1 cellular context compared by ENCODE assay signal in the genomic region with DNA sequence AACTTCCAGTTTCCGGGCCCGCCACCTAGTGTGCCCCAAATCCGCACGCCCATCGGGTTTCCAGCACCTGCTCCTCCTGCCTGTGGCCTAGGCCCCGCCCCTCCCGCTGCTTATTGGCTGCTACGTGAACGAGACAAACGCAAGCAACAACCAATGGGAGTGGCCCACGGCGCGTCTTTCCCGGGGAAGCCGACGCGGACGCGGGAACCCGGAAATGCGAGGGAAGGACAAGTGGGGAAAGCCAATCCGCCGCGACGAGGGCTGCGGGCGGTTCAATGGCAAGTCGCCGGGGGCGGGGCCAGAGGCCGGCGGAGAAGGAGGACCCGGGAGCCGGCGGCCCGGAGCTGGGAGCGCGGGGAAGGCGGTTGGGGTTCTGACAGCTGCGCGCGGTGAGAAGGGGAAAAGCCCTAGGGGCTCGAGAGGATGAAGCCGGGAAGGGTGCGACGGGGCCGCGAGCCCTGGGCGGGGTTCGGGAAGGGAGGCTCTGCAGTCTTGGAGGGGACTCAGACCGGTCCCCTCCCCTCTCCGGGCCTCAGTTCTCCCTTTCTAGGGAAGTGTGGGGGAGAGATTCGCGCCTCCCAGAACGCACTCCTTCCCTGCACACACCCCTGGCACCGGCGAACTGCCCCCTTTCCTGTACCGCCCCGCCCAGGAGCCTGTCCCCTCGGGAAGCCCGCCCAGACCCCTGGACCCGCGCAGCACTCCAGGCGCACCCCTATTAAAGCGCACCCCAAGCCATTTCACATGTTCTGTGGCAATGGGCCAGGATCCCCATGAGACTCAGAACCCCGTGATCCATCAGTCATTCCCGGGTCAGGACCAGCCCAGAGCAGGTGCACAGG.
TF ChIP-seq lines count a peak whose summit lies in the region.

A gene (plus strand): TSS at position 305 of the 842 bp plus-strand sequence. CDS start 1,696 bp downstream, outside the sequence.

TF ChIP-seq in HepG2, 621 proteins besides CTCF, POLR2A, EP300 and RAD21 (continued from another document and continues in another):
- peak; percentile 43; the same call in 1 of the 2 replicates for TF ChIP-seq NFKB2 (CRISPR knock-in tag; IDR thresholded peaks at IDR 0.05; ENCODE audit: borderline replicate concordance)
- TF ChIP-seq ZFP1 (CRISPR knock-in tag; IDR thresholded peaks at IDR 0.05), result no peak
- no peak for TF ChIP-seq ZC3H4 (CRISPR knock-in tag; IDR thresholded peaks at IDR 0.05; ENCODE audit: borderline replicate concordance)
- TF ChIP-seq, protein P1, sequence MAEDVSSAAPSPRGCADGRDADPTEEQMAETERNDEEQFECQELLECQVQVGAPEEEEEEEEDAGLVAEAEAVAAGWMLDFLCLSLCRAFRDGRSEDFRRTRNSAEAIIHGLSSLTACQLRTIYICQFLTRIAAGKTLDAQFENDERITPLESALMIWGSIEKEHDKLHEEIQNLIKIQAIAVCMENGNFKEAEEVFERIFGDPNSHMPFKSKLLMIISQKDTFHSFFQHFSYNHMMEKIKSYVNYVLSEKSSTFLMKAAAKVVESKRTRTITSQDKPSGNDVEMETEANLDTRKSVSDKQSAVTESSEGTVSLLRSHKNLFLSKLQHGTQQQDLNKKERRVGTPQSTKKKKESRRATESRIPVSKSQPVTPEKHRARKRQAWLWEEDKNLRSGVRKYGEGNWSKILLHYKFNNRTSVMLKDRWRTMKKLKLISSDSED (CRISPR knock-in tag; IDR thresholded peaks at IDR 0.05), result no peak
- TF ChIP-seq ZFX (CRISPR knock-in tag; IDR thresholded peaks at IDR 0.05; ENCODE audit: low read depth), result no peak
- TF ChIP-seq SIN3B (IDR thresholded peaks at IDR 0.05; ENCODE audit: low read length), result no peak
- TF ChIP-seq, protein P2, sequence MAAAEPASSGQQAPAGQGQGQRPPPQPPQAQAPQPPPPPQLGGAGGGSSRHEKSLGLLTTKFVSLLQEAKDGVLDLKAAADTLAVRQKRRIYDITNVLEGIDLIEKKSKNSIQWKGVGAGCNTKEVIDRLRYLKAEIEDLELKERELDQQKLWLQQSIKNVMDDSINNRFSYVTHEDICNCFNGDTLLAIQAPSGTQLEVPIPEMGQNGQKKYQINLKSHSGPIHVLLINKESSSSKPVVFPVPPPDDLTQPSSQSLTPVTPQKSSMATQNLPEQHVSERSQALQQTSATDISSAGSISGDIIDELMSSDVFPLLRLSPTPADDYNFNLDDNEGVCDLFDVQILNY (CRISPR knock-in tag; conservative IDR thresholded peaks at IDR 0.05), result 0 out of 2 replicates have a peak, but pooled peaks have one; percentile 21
- TF ChIP-seq RBFOX2 (IDR thresholded peaks at IDR 0.05; ENCODE audit: low read depth, low read length), result peak; percentile 78
- peak; percentile 66; the same call in 1 of the 2 replicates for TF ChIP-seq TAF1 (CRISPR knock-in tag; IDR thresholded peaks at IDR 0.05)
- peak; percentile 34 for TF ChIP-seq U2AF1 (optimal IDR thresholded peaks at IDR 0.05; ENCODE audit: low read depth, low read length)
- TF ChIP-seq ZNF24 (IDR thresholded peaks at IDR 0.05), result no peak
- no peak for TF ChIP-seq RARA (CRISPR knock-in tag; IDR thresholded peaks at IDR 0.05)
- TF ChIP-seq, protein P3, sequence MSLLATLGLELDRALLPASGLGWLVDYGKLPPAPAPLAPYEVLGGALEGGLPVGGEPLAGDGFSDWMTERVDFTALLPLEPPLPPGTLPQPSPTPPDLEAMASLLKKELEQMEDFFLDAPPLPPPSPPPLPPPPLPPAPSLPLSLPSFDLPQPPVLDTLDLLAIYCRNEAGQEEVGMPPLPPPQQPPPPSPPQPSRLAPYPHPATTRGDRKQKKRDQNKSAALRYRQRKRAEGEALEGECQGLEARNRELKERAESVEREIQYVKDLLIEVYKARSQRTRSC (CRISPR knock-in tag; IDR thresholded peaks at IDR 0.05; ENCODE audit: low read depth), result no peak
- TF ChIP-seq NPAS2 (CRISPR knock-in tag; IDR thresholded peaks at IDR 0.05; ENCODE audit: borderline replicate concordance), result no peak
- TF ChIP-seq ZNF251 (CRISPR knock-in tag; IDR thresholded peaks at IDR 0.05), result no peak
- TF ChIP-seq MAF1 (CRISPR knock-in tag; IDR thresholded peaks at IDR 0.05; ENCODE audit: borderline replicate concordance), result no peak
- no peak for TF ChIP-seq ARNTL (CRISPR knock-in tag; IDR thresholded peaks at IDR 0.05)
- no peak for TF ChIP-seq KLF12 (CRISPR knock-in tag; IDR thresholded peaks at IDR 0.05; ENCODE audit: borderline replicate concordance)
- TF ChIP-seq ZNF772 (CRISPR knock-in tag; IDR thresholded peaks at IDR 0.05), result no peak
- TF ChIP-seq, protein P4, sequence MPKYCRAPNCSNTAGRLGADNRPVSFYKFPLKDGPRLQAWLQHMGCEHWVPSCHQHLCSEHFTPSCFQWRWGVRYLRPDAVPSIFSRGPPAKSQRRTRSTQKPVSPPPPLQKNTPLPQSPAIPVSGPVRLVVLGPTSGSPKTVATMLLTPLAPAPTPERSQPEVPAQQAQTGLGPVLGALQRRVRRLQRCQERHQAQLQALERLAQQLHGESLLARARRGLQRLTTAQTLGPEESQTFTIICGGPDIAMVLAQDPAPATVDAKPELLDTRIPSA (CRISPR knock-in tag; IDR thresholded peaks at IDR 0.05; ENCODE audit: borderline replicate concordance), result no peak
- no peak for TF ChIP-seq MAFF (IDR thresholded peaks at IDR 0.05; ENCODE audit: low read depth, low read length)
- no peak for TF ChIP-seq MTA1 (CRISPR knock-in tag; IDR thresholded peaks at IDR 0.05; ENCODE audit: borderline replicate concordance)
- TF ChIP-seq GATA4 (IDR thresholded peaks at IDR 0.05; ENCODE audit: borderline replicate concordance, low read depth), result no peak
- no peak for TF ChIP-seq ZNF569 (CRISPR knock-in tag; IDR thresholded peaks at IDR 0.05; ENCODE audit: borderline replicate concordance)
- TF ChIP-seq, protein P5, sequence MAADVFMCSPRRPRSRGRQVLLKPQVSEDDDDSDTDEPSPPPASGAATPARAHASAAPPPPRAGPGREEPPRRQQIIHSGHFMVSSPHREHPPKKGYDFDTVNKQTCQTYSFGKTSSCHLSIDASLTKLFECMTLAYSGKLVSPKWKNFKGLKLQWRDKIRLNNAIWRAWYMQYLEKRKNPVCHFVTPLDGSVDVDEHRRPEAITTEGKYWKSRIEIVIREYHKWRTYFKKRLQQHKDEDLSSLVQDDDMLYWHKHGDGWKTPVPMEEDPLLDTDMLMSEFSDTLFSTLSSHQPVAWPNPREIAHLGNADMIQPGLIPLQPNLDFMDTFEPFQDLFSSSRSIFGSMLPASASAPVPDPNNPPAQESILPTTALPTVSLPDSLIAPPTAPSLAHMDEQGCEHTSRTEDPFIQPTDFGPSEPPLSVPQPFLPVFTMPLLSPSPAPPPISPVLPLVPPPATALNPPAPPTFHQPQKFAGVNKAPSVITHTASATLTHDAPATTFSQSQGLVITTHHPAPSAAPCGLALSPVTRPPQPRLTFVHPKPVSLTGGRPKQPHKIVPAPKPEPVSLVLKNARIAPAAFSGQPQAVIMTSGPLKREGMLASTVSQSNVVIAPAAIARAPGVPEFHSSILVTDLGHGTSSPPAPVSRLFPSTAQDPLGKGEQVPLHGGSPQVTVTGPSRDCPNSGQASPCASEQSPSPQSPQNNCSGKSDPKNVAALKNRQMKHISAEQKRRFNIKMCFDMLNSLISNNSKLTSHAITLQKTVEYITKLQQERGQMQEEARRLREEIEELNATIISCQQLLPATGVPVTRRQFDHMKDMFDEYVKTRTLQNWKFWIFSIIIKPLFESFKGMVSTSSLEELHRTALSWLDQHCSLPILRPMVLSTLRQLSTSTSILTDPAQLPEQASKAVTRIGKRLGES (CRISPR knock-in tag; IDR thresholded peaks at IDR 0.05; ENCODE audit: borderline replicate concordance), result no peak
- TF ChIP-seq JUNB (CRISPR knock-in tag; IDR thresholded peaks at IDR 0.05; ENCODE audit: borderline replicate concordance), result no peak
- no peak for TF ChIP-seq SMARCE1 (IDR thresholded peaks at IDR 0.05; ENCODE audit: borderline replicate concordance)
- TF ChIP-seq ZBTB1 (CRISPR knock-in tag; IDR thresholded peaks at IDR 0.05; ENCODE audit: borderline replicate concordance), result no peak
- TF ChIP-seq, protein P6, sequence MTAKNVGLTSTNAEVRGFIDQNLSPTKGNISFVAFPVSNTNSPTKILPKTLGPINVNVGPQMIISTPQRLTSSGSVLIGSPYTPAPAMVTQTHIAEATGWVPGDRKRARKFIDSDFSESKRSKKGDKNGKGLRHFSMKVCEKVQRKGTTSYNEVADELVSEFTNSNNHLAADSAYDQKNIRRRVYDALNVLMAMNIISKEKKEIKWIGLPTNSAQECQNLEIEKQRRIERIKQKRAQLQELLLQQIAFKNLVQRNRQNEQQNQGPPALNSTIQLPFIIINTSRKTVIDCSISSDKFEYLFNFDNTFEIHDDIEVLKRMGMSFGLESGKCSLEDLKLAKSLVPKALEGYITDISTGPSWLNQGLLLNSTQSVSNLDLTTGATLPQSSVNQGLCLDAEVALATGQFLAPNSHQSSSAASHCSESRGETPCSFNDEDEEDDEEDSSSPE (CRISPR knock-in tag; IDR thresholded peaks at IDR 0.05), result peak; percentile 85
- TF ChIP-seq TAF15 (IDR thresholded peaks at IDR 0.05; ENCODE audit: low read depth, low read length, poor library complexity, severe bottlenecking), result no peak
- no peak for TF ChIP-seq SMAD1 (CRISPR knock-in tag; IDR thresholded peaks at IDR 0.05; ENCODE audit: borderline replicate concordance, low read depth)
- TF ChIP-seq, protein P7, sequence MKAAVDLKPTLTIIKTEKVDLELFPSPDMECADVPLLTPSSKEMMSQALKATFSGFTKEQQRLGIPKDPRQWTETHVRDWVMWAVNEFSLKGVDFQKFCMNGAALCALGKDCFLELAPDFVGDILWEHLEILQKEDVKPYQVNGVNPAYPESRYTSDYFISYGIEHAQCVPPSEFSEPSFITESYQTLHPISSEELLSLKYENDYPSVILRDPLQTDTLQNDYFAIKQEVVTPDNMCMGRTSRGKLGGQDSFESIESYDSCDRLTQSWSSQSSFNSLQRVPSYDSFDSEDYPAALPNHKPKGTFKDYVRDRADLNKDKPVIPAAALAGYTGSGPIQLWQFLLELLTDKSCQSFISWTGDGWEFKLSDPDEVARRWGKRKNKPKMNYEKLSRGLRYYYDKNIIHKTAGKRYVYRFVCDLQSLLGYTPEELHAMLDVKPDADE (CRISPR knock-in tag; IDR thresholded peaks at IDR 0.05), result no peak
- TF ChIP-seq, protein P8, sequence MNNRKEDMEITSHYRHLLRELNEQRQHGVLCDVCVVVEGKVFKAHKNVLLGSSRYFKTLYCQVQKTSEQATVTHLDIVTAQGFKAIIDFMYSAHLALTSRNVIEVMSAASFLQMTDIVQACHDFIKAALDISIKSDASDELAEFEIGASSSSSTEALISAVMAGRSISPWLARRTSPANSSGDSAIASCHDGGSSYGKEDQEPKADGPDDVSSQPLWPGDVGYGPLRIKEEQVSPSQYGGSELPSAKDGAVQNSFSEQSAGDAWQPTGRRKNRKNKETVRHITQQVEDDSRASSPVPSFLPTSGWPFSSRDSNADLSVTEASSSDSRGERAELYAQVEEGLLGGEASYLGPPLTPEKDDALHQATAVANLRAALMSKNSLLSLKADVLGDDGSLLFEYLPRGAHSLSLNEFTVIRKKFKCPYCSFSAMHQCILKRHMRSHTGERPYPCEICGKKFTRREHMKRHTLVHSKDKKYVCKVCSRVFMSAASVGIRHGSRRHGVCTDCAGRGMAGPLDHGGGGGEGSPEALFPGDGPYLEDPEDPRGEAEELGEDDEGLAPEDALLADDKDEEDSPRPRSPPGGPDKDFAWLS (CRISPR knock-in tag; IDR thresholded peaks at IDR 0.05; ENCODE audit: borderline replicate concordance), result no peak
- TF ChIP-seq, protein P9, sequence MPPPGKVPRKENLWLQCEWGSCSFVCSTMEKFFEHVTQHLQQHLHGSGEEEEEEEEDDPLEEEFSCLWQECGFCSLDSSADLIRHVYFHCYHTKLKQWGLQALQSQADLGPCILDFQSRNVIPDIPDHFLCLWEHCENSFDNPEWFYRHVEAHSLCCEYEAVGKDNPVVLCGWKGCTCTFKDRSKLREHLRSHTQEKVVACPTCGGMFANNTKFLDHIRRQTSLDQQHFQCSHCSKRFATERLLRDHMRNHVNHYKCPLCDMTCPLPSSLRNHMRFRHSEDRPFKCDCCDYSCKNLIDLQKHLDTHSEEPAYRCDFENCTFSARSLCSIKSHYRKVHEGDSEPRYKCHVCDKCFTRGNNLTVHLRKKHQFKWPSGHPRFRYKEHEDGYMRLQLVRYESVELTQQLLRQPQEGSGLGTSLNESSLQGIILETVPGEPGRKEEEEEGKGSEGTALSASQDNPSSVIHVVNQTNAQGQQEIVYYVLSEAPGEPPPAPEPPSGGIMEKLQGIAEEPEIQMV (CRISPR knock-in tag; IDR thresholded peaks at IDR 0.05; ENCODE audit: low read depth), result peak; percentile 97
- TF ChIP-seq ZNF850 (CRISPR knock-in tag; conservative IDR thresholded peaks at IDR 0.05), result no peak
- no peak for TF ChIP-seq NCOA1 (CRISPR knock-in tag; IDR thresholded peaks at IDR 0.05)
- TF ChIP-seq FOXP1 (IDR thresholded peaks at IDR 0.05), result no peak
- TF ChIP-seq FOXP1 (CRISPR knock-in tag; IDR thresholded peaks at IDR 0.05), result 0 out of 2 replicates have a peak, but pooled peaks have one; percentile 27
- no peak for TF ChIP-seq SRF (IDR thresholded peaks at IDR 0.05; ENCODE audit: low read depth, low read length)
- no peak for TF ChIP-seq SETDB1 (CRISPR knock-in tag; IDR thresholded peaks at IDR 0.05; ENCODE audit: borderline replicate concordance)
- TF ChIP-seq MXI1 (IDR thresholded peaks at IDR 0.05; ENCODE audit: borderline replicate concordance, low read depth, low read length), result peak; percentile 76; the same call in 1 of the 3 replicates
- TF ChIP-seq, protein P10, sequence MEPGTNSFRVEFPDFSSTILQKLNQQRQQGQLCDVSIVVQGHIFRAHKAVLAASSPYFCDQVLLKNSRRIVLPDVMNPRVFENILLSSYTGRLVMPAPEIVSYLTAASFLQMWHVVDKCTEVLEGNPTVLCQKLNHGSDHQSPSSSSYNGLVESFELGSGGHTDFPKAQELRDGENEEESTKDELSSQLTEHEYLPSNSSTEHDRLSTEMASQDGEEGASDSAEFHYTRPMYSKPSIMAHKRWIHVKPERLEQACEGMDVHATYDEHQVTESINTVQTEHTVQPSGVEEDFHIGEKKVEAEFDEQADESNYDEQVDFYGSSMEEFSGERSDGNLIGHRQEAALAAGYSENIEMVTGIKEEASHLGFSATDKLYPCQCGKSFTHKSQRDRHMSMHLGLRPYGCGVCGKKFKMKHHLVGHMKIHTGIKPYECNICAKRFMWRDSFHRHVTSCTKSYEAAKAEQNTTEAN (CRISPR knock-in tag; conservative IDR thresholded peaks at IDR 0.05), result no peak; the same call in 1 of the 2 replicates
- TF ChIP-seq ZNF619 (CRISPR knock-in tag; IDR thresholded peaks at IDR 0.05), result no peak
- TF ChIP-seq, protein P11, sequence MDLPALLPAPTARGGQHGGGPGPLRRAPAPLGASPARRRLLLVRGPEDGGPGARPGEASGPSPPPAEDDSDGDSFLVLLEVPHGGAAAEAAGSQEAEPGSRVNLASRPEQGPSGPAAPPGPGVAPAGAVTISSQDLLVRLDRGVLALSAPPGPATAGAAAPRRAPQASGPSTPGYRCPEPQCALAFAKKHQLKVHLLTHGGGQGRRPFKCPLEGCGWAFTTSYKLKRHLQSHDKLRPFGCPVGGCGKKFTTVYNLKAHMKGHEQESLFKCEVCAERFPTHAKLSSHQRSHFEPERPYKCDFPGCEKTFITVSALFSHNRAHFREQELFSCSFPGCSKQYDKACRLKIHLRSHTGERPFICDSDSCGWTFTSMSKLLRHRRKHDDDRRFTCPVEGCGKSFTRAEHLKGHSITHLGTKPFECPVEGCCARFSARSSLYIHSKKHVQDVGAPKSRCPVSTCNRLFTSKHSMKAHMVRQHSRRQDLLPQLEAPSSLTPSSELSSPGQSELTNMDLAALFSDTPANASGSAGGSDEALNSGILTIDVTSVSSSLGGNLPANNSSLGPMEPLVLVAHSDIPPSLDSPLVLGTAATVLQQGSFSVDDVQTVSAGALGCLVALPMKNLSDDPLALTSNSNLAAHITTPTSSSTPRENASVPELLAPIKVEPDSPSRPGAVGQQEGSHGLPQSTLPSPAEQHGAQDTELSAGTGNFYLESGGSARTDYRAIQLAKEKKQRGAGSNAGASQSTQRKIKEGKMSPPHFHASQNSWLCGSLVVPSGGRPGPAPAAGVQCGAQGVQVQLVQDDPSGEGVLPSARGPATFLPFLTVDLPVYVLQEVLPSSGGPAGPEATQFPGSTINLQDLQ (CRISPR knock-in tag; IDR thresholded peaks at IDR 0.05), result no peak
- TF ChIP-seq ZNF782 (CRISPR knock-in tag; IDR thresholded peaks at IDR 0.05; ENCODE audit: borderline replicate concordance), result no peak
